In the genomic region with DNA sequence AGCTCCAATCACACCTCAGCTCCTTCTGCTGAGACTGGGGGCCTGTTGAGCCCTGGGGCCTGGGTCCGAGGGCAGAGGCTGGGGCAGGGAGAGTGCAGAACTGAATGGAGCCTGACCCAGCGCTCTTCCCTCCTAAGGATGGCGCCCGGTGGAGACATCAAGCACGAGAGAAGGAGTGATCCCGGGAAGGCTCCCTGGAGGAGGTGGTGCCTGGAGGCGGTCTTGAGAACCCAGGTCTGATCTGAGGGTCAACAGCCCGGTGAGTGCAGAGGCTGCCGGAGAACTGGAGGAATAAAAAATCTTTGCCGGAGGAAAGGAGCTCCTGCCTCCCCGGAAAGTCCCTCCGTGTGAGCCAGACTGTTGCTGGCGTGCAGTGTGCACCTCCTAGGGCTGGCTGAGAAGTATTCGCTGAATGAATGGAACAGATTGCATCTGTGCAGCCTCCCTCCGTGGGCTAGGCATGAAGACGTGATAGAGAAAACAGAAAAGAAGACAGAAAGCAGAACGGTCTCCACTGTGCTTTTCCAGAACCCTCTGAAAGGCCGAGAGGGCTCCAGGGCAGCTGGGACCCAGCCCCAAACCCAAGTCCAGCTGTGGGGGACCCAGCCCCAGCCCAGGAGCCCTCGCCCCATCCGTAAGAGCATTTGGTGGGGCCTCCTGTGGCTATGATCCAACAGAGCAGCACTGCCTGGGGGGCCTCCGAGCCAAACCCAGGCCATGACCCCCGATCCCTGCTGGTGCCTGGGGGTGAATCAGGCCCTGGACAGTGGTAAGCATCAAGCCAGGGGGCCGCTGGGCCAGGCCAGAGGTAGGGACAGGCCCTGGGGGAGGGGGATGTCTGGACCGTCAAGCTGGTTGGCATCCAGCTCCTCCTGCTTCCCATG, we compare ENCODE assay signal across 18 cellular contexts. TPM values are rescaled to one million over a fixed set of nuclear protein-coding genes. Genes with fewer than 3 reads are reported as not detected.
DNase-seq lines count a peak whose midpoint lies in the region; ATAC-seq and TF ChIP-seq lines count a peak whose summit lies in the region.
"Had no signal": no experiment of that assay in that cellular context is flagged by ENCODE, and none has a peak within 500 bp of the region (broad histone marks: within the 10 kb centered on the region; RNA-seq: fewer than 3 reads in every experiment).

No MANE protein-coding gene starts in this region.

- H3K4me1 Mint-ChIP-seq in activated T-cell treated with anti-CD3 and anti-CD28 coated beads, Interleukin-2, amount 50 U/mL, for 72 hours (ENCODE audit: low read depth), result no peaks in the 10 kb centered on the region

- H3K27me3 Mint-ChIP-seq in activated T-cell treated with anti-CD3 and anti-CD28 coated beads, Interleukin-2, amount 50 U/mL, for 72 hours (ENCODE audit: low read depth), result peaks cover 20% of the 10 kb centered on the region

- no peak overlapping the region for H3K4me3 Mint-ChIP-seq in activated T-cell treated with anti-CD3 and anti-CD28 coated beads, Interleukin-2, amount 50 U/mL, for 72 hours
- H3K4me3 Mint-ChIP-seq: CD4-positive, alpha-beta T cell had no signal

- H3K9me3 Mint-ChIP-seq in activated T-cell treated with anti-CD3 and anti-CD28 coated beads, Interleukin-2, amount 50 U/mL, for 72 hours, result no peaks in the 10 kb centered on the region
- H3K9me3 Mint-ChIP-seq: CD4-positive, alpha-beta T cell had no signal

- ATAC-seq in RWPE2 (ENCODE audit: low read depth) (0 out of 3 replicates have a peak, but pooled peaks have one; percentile 7), HG03432 (IDR thresholded peaks at IDR 0.05; ENCODE audit: unreplicated experiment) (no peak)
- ATAC-seq in activated T-cell treated with anti-CD3 and anti-CD28 coated beads, Interleukin-2, amount 50 U/mL, for 72 hours (replicated peaks in 1 of 2), result no peak

- H3K9me3 ChIP-seq in BLaER1, result no peaks in the 10 kb centered on the region
- no peaks in the 10 kb centered on the region for H3K9me3 ChIP-seq in RWPE2 (ENCODE audit: severe bottlenecking)
- no peaks in the 10 kb centered on the region for H3K9me3 ChIP-seq in effector memory CD4-positive, alpha-beta T cell (ENCODE audit: control insufficient read depth, low read length)

- H3K4me1 ChIP-seq in BLaER1, result peaks cover 53% of the 10 kb centered on the region
- H3K4me1 ChIP-seq in RWPE2 (ENCODE audit: insufficient read depth, poor library complexity, severe bottlenecking), result no peaks in the 10 kb centered on the region
- no peaks in the 10 kb centered on the region for H3K4me1 ChIP-seq in effector memory CD4-positive, alpha-beta T cell (ENCODE audit: control insufficient read depth, insufficient read depth, low read length, poor library complexity, severe bottlenecking)
- H3K4me1 ChIP-seq: Caco-2 had no signal

- H3K36me3 Mint-ChIP-seq in activated T-cell treated with anti-CD3 and anti-CD28 coated beads, Interleukin-2, amount 50 U/mL, for 72 hours (ENCODE audit: insufficient read depth in 2 of 2), result no peaks in the 10 kb centered on the region

- DNase-seq in RWPE2 (ENCODE audit: low spot score), result no peak
- DNase-seq in choroid plexus epithelial cell (ENCODE audit: low read depth), result peak; percentile 23
- peak; percentile 21 for DNase-seq in middle frontal gyrus (ENCODE audit: extremely low spot score, low spot score)
- DNase-seq in activated T-cell treated with anti-CD3 and anti-CD28 coated beads, Interleukin-2, amount 50 U/mL, for 72 hours, result no peak
- no peak for DNase-seq in effector memory CD4-positive, alpha-beta T cell
- DNase-seq: AML-193; Caco-2; CD4-positive, alpha-beta T cell; GF-D8; GM23248; NCI-H1105 treated with DMSO at 0.1 percent for 48 hours; NCI-H187; NCI-H2107; NCI-H774; RPMI8226 had no signal

- H3K27me3 ChIP-seq in BLaER1 (peaks cover 23% of the 10 kb centered on the region), RWPE2 (ENCODE audit: insufficient read depth, poor library complexity, severe bottlenecking) (peaks cover 51% of the 10 kb centered on the region)
- peaks cover 11% of the 10 kb centered on the region for H3K27me3 ChIP-seq in effector memory CD4-positive, alpha-beta T cell (replicated peaks; ENCODE audit: control insufficient read depth, insufficient read depth, low read length, poor library complexity, severe bottlenecking)

- TF ChIP-seq CTCF in RWPE2 (IDR thresholded peaks at IDR 0.05; ENCODE audit: poor library complexity, severe bottlenecking), result no peak
- TF ChIP-seq CTCF in choroid plexus epithelial cell (conservative IDR thresholded peaks at IDR 0.05; ENCODE audit: low read depth, low read length), result no peak

- H3K27ac ChIP-seq in BLaER1 (peak overlapping the region; percentile 47), RWPE2 (ENCODE audit: poor library complexity, severe bottlenecking) (no peak overlapping the region)
- H3K27ac ChIP-seq in effector memory CD4-positive, alpha-beta T cell (ENCODE audit: insufficient read depth, low read length, poor library complexity, severe bottlenecking), result no peak overlapping the region
- H3K27ac ChIP-seq: GM23248 had no signal

- no peak overlapping the region for H3K4me3 ChIP-seq in BLaER1
- no peak overlapping the region for H3K4me3 ChIP-seq in RWPE2 (ENCODE audit: severe bottlenecking)
- no peak overlapping the region for H3K4me3 ChIP-seq in choroid plexus epithelial cell (ENCODE audit: low read depth, low read length)
- no peak overlapping the region for H3K4me3 ChIP-seq in effector memory CD4-positive, alpha-beta T cell (ENCODE audit: insufficient read depth, low read depth, low read length, poor library complexity, severe bottlenecking)
- H3K4me3 ChIP-seq: GM23248 had no signal

- H3K36me3 ChIP-seq in BLaER1 (no peaks in the 10 kb centered on the region), RWPE2 (ENCODE audit: low read depth) (no peaks in the 10 kb centered on the region)
- no peaks in the 10 kb centered on the region for H3K36me3 ChIP-seq in effector memory CD4-positive, alpha-beta T cell (ENCODE audit: control insufficient read depth, insufficient read depth, low read length)

- no peak overlapping the region for H3K27ac Mint-ChIP-seq in activated T-cell treated with anti-CD3 and anti-CD28 coated beads, Interleukin-2, amount 50 U/mL, for 72 hours
- H3K27ac Mint-ChIP-seq: CD4-positive, alpha-beta T cell had no signal

- peak overlapping the region; percentile 54; the same call in 1 of the 2 replicates for H3K9ac ChIP-seq in BLaER1
- H3K9ac ChIP-seq: GM23248 had no signal

- H4K20me1 ChIP-seq in BLaER1, result peaks cover 20% of the 10 kb centered on the region

- peak overlapping the region; percentile 78 for H3K4me2 ChIP-seq in BLaER1

RNA-seq across cellular contexts. Expression of a gene that starts 6.9 kb away (rescaled TPM):
- not detected for total RNA-seq in activated T-cell treated with anti-CD3 and anti-CD28 coated beads, Interleukin-2, amount 50 U/mL, for 72 hours
- total RNA-seq: Caco-2; CD4-positive, alpha-beta T cell; Daoy; GM23248 had no signal

RNA-seq across cellular contexts. Expression of a gene that starts 11.4 kb away (rescaled TPM):
- total RNA-seq in activated T-cell treated with anti-CD3 and anti-CD28 coated beads, Interleukin-2, amount 50 U/mL, for 72 hours, result 10 to 100 TPM; 40.6 to 44.2 TPM

RNA-seq across cellular contexts. Expression of a gene that starts 44.1 kb away (rescaled TPM):
- 10 to 100 TPM; 28.3 to 48.2 TPM for total RNA-seq in activated T-cell treated with anti-CD3 and anti-CD28 coated beads, Interleukin-2, amount 50 U/mL, for 72 hours

Comparison
In these comparisons a context has a peak if more than half of its experiments do, and no peak if none do; other contexts are left out.
1. DNase-seq: peak in choroid plexus epithelial cell (single experiment) and middle frontal gyrus (single experiment); none in RWPE2 (single experiment), activated T-cell treated with anti-CD3 and anti-CD28 coated beads, Interleukin-2, amount 50 U/mL, for 72 hours (0 of 2) and effector memory CD4-positive, alpha-beta T cell (0 of 3).